ENCODE assay signal across 11 cellular contexts in genomic region chr5:131532016-131532640, GRCh38.
DNase-seq lines count a peak whose midpoint lies in the region; ATAC-seq, FAIRE-seq and TF ChIP-seq lines count a peak whose summit lies in the region.
"Had no signal": no experiment of that assay in that cellular context is flagged by ENCODE, and none has a peak within 500 bp of the region (broad histone marks: within the 10 kb centered on the region; RNA-seq: fewer than 3 reads in every experiment).

No MANE protein-coding gene starts in this region.

- H3K9ac ChIP-seq in colonic mucosa (ENCODE audit: low read depth in 2 of 2, low read length in 2 of 2): no peak overlapping the region

- FAIRE-seq in GM12891 (lab: Jason Lieb, UNC): peak; percentile 26

- H3K36me3 Mint-ChIP-seq in natural killer cell: no peaks in the 10 kb centered on the region

- H3K4me3 Mint-ChIP-seq in natural killer cell: peak overlapping the region; percentile 82

- peak; percentile 62 to 74 (median 72) for ATAC-seq in natural killer cell

- H3K36me3 ChIP-seq in colonic mucosa: no peaks in the 10 kb centered on the region
- H3K36me3 ChIP-seq: Peyer's patch, suprapubic skin had no signal

- no peak overlapping the region for H3K27ac ChIP-seq in colonic mucosa
- H3K27ac ChIP-seq: suprapubic skin had no signal

- DNase-seq in GM12891 (ENCODE audit: insufficient read length, low spot score) (no peak), NCI-H1930 (lab: John Stamatoyannopoulos, UW) (peak; percentile 29 to 34), dermis microvascular lymphatic vessel endothelial cell (ENCODE audit: low read depth in 2 of 2) (peak; percentile 16 to 42), natural killer cell (no peak), GM20000 (ENCODE audit: low spot score) (no peak), colonic mucosa (no peak), NCI-H510A (lab: John Stamatoyannopoulos, UW) (no peak), CD1c-positive myeloid dendritic cell (ENCODE audit: extremely low spot score) (no peak)
- DNase-seq: GDM1, Peyer's patch had no signal

- H3K9me3 Mint-ChIP-seq in natural killer cell: no peaks in the 10 kb centered on the region

- H3K27ac Mint-ChIP-seq in natural killer cell: peak overlapping the region; percentile 86 to 88

- H3K9me3 ChIP-seq in colonic mucosa: no peaks in the 10 kb centered on the region
- H3K9me3 ChIP-seq: Peyer's patch, suprapubic skin had no signal

- peaks cover 44 to 69% of the 10 kb centered on the region in 2 donors for H3K4me1 Mint-ChIP-seq in natural killer cell

- H3K27me3 Mint-ChIP-seq in natural killer cell (ENCODE audit: low read depth in 2 of 2): no peaks in the 10 kb centered on the region

- H3K4me3 ChIP-seq in colonic mucosa: no peak overlapping the region
- H3K4me3 ChIP-seq: Peyer's patch, suprapubic skin had no signal

- H3K27me3 ChIP-seq in colonic mucosa: no peaks in the 10 kb centered on the region
- H3K27me3 ChIP-seq: Peyer's patch, suprapubic skin had no signal

- TF ChIP-seq POLR2A in GM12891 (IDR thresholded peaks at IDR 0.05; ENCODE audit: low read depth, low read length): no peak

- peaks cover 10% of the 10 kb centered on the region for H3K4me1 ChIP-seq in colonic mucosa
- H3K4me1 ChIP-seq: suprapubic skin had no signal

- intact Hi-C loops in natural killer cell (cut with micrococcal nuclease) (loop anchor here (5.0 kb wide), 1 partner anchor 105 kb away; the partner anchor contains the start of gene RAPGEF6), colonic mucosa (cut with DNase I) (no loop called here)

- TF ChIP-seq CTCF in natural killer cell (IDR thresholded peaks at IDR 0.05) (no peak), GM20000 (IDR thresholded peaks at IDR 0.05; ENCODE audit: extremely low read depth, missing control alignments) (no peak), colonic mucosa (IDR thresholded peaks at IDR 0.05) (no peak)

TF ChIP-seq in GM12891, 5 proteins besides CTCF, POLR2A, EP300 and RAD21:
- TF ChIP-seq POLR2AphosphoS5 (IDR thresholded peaks at IDR 0.05; ENCODE audit: low read depth, low read length): no peak
- TF ChIP-seq SPI1 (IDR thresholded peaks at IDR 0.05; ENCODE audit: low read depth, low read length): no peak
- no peak for TF ChIP-seq TAF1 (IDR thresholded peaks at IDR 0.05; ENCODE audit: low read depth, low read length)
- no peak for TF ChIP-seq PAX5 (IDR thresholded peaks at IDR 0.05; ENCODE audit: insufficient read depth, low read length, severe bottlenecking)
- no peak for TF ChIP-seq POU2F2 (IDR thresholded peaks at IDR 0.05; ENCODE audit: low read depth, low read length)

Comparison
In these comparisons a context has a peak if more than half of its experiments do, and no peak if none do; other contexts are left out.
1. DNase-seq: peak in NCI-H1930 (2 of 2) and dermis microvascular lymphatic vessel endothelial cell (2 of 2); none in GM12891 (single experiment), natural killer cell (single experiment), GM20000 (single experiment), colonic mucosa (single experiment), NCI-H510A (single experiment) and CD1c-positive myeloid dendritic cell (single experiment).